Comparison of ENCODE assay signal across 9 cellular contexts in genomic region chr5:148457183-148457620, GRCh38.
DNase-seq lines count a peak whose midpoint lies in the region; ATAC-seq and TF ChIP-seq lines count a peak whose summit lies in the region.
"Had no signal": no experiment of that assay in that cellular context is flagged by ENCODE, and none has a peak within 500 bp of the region (broad histone marks: within the 10 kb centered on the region; RNA-seq: fewer than 3 reads in every experiment).

No MANE protein-coding gene starts in this region.

- H3F3A ChIP-seq in OCI-LY1 (ENCODE audit: insufficient read depth, low read length), result no peaks in the 10 kb centered on the region

- peak; percentile 8 for DNase-seq in activated T-cell treated with anti-CD3 and anti-CD28 coated beads, Interleukin-2, amount 50 U/mL, for 4 hours
- DNase-seq in activated T-cell treated with anti-CD3 and anti-CD28 coated beads, Interleukin-2, amount 50 U/mL, for 24 hours, result no peak
- DNase-seq in fibroblast of pulmonary artery (ENCODE audit: low read depth) (no peak), posterior cingulate gyrus (no peak), NCI-H2029 (lab: John Stamatoyannopoulos, UW) (no peak)
- no peak for DNase-seq in effector CD8-positive, alpha-beta T cell (lab: John Stamatoyannopoulos, UW)

- no peaks in the 10 kb centered on the region for H3K36me3 Mint-ChIP-seq in activated T-cell treated with anti-CD3 and anti-CD28 coated beads, Interleukin-2, amount 50 U/mL, for 4 hours (ENCODE audit: insufficient read depth)
- H3K36me3 Mint-ChIP-seq in activated T-cell treated with anti-CD3 and anti-CD28 coated beads, Interleukin-2, amount 50 U/mL, for 24 hours (ENCODE audit: low read depth), result no peaks in the 10 kb centered on the region

- no peaks in the 10 kb centered on the region for H4K20me1 ChIP-seq in OCI-LY1 (ENCODE audit: insufficient read depth, low read length)

- no peaks in the 10 kb centered on the region for H3K36me3 ChIP-seq in OCI-LY1 (ENCODE audit: insufficient read depth, low read length)

- no peak overlapping the region for H3K4me2 ChIP-seq in OCI-LY1 (ENCODE audit: low read length)

- ATAC-seq in activated T-cell treated with anti-CD3 and anti-CD28 coated beads, Interleukin-2, amount 50 U/mL, for 4 hours, result peak in 1 of 2 donors; percentile 23
- ATAC-seq in HG03159 (IDR thresholded peaks at IDR 0.05; ENCODE audit: unreplicated experiment), result peak; percentile 84

- no peaks in the 10 kb centered on the region for H3K9me2 ChIP-seq in OCI-LY1 (ENCODE audit: low read depth, low read length)

- no peaks in the 10 kb centered on the region for H3K4me1 ChIP-seq in OCI-LY1 (ENCODE audit: insufficient read depth, low read length, severe bottlenecking)
- H3K4me1 ChIP-seq: parathyroid adenoma had no signal

- no peak overlapping the region for H3K4me3 Mint-ChIP-seq in activated T-cell treated with anti-CD3 and anti-CD28 coated beads, Interleukin-2, amount 50 U/mL, for 4 hours
- H3K4me3 Mint-ChIP-seq in activated T-cell treated with anti-CD3 and anti-CD28 coated beads, Interleukin-2, amount 50 U/mL, for 24 hours, result no peak overlapping the region

- TF ChIP-seq CTCF in OCI-LY1 (IDR thresholded peaks at IDR 0.05; ENCODE audit: low read length) (peak; percentile 65), fibroblast of pulmonary artery (IDR thresholded peaks at IDR 0.05; ENCODE audit: low read length, missing control alignments) (peak; percentile 23)

- no peak overlapping the region for H3K9ac ChIP-seq in OCI-LY1 (ENCODE audit: low read length)
- H3K9ac ChIP-seq: parathyroid adenoma had no signal

- no peaks in the 10 kb centered on the region for H3K9me3 ChIP-seq in OCI-LY1 (ENCODE audit: low read length)

- no peak overlapping the region for H3K27ac ChIP-seq in OCI-LY1 (ENCODE audit: low read depth, low read length, poor library complexity, severe bottlenecking)
- H3K27ac ChIP-seq: parathyroid adenoma had no signal

- no peaks in the 10 kb centered on the region for H3K9me3 Mint-ChIP-seq in activated T-cell treated with anti-CD3 and anti-CD28 coated beads, Interleukin-2, amount 50 U/mL, for 4 hours
- H3K9me3 Mint-ChIP-seq in activated T-cell treated with anti-CD3 and anti-CD28 coated beads, Interleukin-2, amount 50 U/mL, for 24 hours, result no peaks in the 10 kb centered on the region

- H3K4me3 ChIP-seq in OCI-LY1 (ENCODE audit: low read depth, low read length, poor library complexity, severe bottlenecking) (no peak overlapping the region), fibroblast of pulmonary artery (replicated peaks; ENCODE audit: low read depth, low read length) (no peak overlapping the region)

- H2AFZ ChIP-seq in OCI-LY1 (ENCODE audit: low read length), result no peak overlapping the region
- H2AFZ ChIP-seq: parathyroid adenoma had no signal

- intact Hi-C loops in posterior cingulate gyrus (cut with DNase I), result no loop called here

- H3K27ac Mint-ChIP-seq in activated T-cell treated with anti-CD3 and anti-CD28 coated beads, Interleukin-2, amount 50 U/mL, for 24 hours, result no peak overlapping the region

- H3K4me1 Mint-ChIP-seq in activated T-cell treated with anti-CD3 and anti-CD28 coated beads, Interleukin-2, amount 50 U/mL, for 4 hours (ENCODE audit: low read depth), result no peaks in the 10 kb centered on the region
- peaks cover 8% of the 10 kb centered on the region for H3K4me1 Mint-ChIP-seq in activated T-cell treated with anti-CD3 and anti-CD28 coated beads, Interleukin-2, amount 50 U/mL, for 24 hours (ENCODE audit: low read depth)

- H3K27me3 ChIP-seq in OCI-LY1 (ENCODE audit: insufficient read depth, low read length), result no peaks in the 10 kb centered on the region

- H3K79me2 ChIP-seq in OCI-LY1 (ENCODE audit: insufficient read depth, low read length), result no peaks in the 10 kb centered on the region
- H3K79me2 ChIP-seq: parathyroid adenoma had no signal

- H3K27me3 Mint-ChIP-seq in activated T-cell treated with anti-CD3 and anti-CD28 coated beads, Interleukin-2, amount 50 U/mL, for 4 hours (ENCODE audit: low read depth), result peaks cover 8% of the 10 kb centered on the region
- H3K27me3 Mint-ChIP-seq in activated T-cell treated with anti-CD3 and anti-CD28 coated beads, Interleukin-2, amount 50 U/mL, for 24 hours, result peaks cover 28% of the 10 kb centered on the region
